ENCODE assay signal across 10 cellular contexts in the genomic region with DNA sequence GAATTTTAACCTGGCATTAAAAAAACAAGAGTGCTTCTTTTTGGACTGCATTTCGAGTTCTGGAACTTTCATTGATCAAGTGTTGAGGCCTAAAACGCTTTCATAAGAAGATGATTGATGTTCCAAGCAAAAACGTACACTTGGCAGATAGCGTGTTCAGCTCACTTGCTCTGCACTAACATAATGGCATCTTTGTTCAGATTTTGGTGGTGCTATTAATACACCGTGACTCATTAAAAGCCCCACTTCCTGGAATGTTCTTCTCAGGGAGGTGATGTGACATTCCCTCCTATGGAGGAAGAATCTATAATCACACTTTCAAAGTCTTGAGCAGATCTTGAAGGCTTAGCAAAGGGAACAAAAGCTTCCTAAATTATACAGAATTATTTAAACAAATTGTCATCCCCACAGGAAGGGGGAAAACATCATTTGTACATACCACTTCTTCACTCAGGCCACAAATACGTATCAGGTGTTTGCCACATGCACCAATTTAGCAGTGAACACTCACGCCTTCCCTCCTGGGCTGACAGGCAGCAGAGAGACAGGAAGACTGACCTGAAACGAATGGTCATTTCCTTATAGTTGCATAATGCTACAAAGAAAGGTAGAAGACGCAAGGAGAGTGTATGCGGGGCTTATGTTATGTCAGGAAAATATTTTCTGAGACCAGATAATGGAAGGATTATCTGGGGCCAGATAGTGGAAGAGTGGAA. TPM values are rescaled to one million over a fixed set of nuclear protein-coding genes. Genes with fewer than 3 reads are reported as not detected.
A peak's percentile ranks its signal among the peaks of the same experiment; 100 is the strongest.
DNase-seq lines count a peak whose midpoint lies in the region; ATAC-seq and TF ChIP-seq lines count a peak whose summit lies in the region.
"Had no signal": no experiment of that assay in that cellular context is flagged by ENCODE, and none has a peak within 500 bp of the region (broad histone marks: within the 10 kb centered on the region; RNA-seq: fewer than 3 reads in every experiment).

No MANE protein-coding gene starts in this region.

- peak overlapping the region; percentile 46 for H3K27ac Mint-ChIP-seq in HFFc6
- no peak overlapping the region for H3K27ac Mint-ChIP-seq in CD4-positive, alpha-beta T cell
- H3K27ac Mint-ChIP-seq in activated CD8-positive, alpha-beta T cell treated with anti-CD3 and anti-CD28 coated beads for 36 hours, result no peak overlapping the region

- DNase-seq in HFFc6 (peak; percentile 25), astrocyte of the hippocampus (ENCODE audit: low read depth, low spot score) (peak; percentile 83), fibroblast of the aortic adventitia (ENCODE audit: low read depth) (peak; percentile 56), retinal pigment epithelial cell (ENCODE audit: low read depth) (peak; percentile 68)
- no peak for DNase-seq in CD4-positive, alpha-beta T cell
- DNase-seq in activated CD8-positive, alpha-beta T cell treated with anti-CD3 and anti-CD28 coated beads for 36 hours, result no peak
- DNase-seq in activated CD8-positive, alpha-beta memory T cell treated with anti-CD3 and anti-CD28 coated beads for 24 hours, result no peak
- DNase-seq: NCI-H2227 treated with DMSO at 0.1 percent for 48 hours, transverse colon had no signal

- CTCF ChIA-PET in CD4-positive, alpha-beta T cell (lab: Charles Lee), result interaction anchor here (1.8 kb wide), 1 partner anchor 25 kb away, joined by 4 read pairs; no protein-coding TSS in a partner anchor
- CTCF ChIA-PET in activated CD8-positive, alpha-beta T cell treated with anti-CD3 and anti-CD28 coated beads for 36 hours (lab: Charles Lee), result no interaction called here

- peaks cover 12% of the 10 kb centered on the region for H3K4me1 Mint-ChIP-seq in HFFc6 (ENCODE audit: low read depth)
- H3K4me1 Mint-ChIP-seq in CD4-positive, alpha-beta T cell (ENCODE audit: low read depth), result no peaks in the 10 kb centered on the region
- peaks cover 10% of the 10 kb centered on the region for H3K4me1 Mint-ChIP-seq in activated CD8-positive, alpha-beta T cell treated with anti-CD3 and anti-CD28 coated beads for 36 hours (ENCODE audit: low read depth)

- TF ChIP-seq CTCF in HFFc6 (IDR thresholded peaks at IDR 0.05), result no peak
- TF ChIP-seq CTCF in fibroblast of the aortic adventitia (IDR thresholded peaks at IDR 0.05; ENCODE audit: insufficient read depth, low read length), result no peak
- no peak for TF ChIP-seq CTCF in retinal pigment epithelial cell (conservative IDR thresholded peaks at IDR 0.05; ENCODE audit: low read depth, low read length)
- no peak for TF ChIP-seq CTCF in CD4-positive, alpha-beta T cell (IDR thresholded peaks at IDR 0.05)
- no peak for TF ChIP-seq CTCF in activated CD8-positive, alpha-beta T cell treated with anti-CD3 and anti-CD28 coated beads for 36 hours (IDR thresholded peaks at IDR 0.05)

- no peak for ATAC-seq in CD4-positive, alpha-beta T cell (ENCODE audit: poor library complexity)
- no peak for ATAC-seq in activated CD8-positive, alpha-beta T cell treated with anti-CD3 and anti-CD28 coated beads for 36 hours
- no peak for ATAC-seq in HG03139 (IDR thresholded peaks at IDR 0.05; ENCODE audit: unreplicated experiment)

- H3K9me3 ChIP-seq in CD4-positive, alpha-beta T cell (ENCODE audit: control insufficient read depth, low read length), result no peaks in the 10 kb centered on the region
- H3K9me3 ChIP-seq: transverse colon had no signal

- no peaks in the 10 kb centered on the region for H3K27me3 ChIP-seq in CD4-positive, alpha-beta T cell (ENCODE audit: control insufficient read depth, insufficient read depth, low read length)
- H3K27me3 ChIP-seq: transverse colon had no signal

- intact Hi-C loops in CD4-positive, alpha-beta T cell (cut with DNase I, micrococcal nuclease), result no loop called here
- intact Hi-C loops in activated CD8-positive, alpha-beta T cell treated with anti-CD3 and anti-CD28 coated beads for 36 hours (cut with micrococcal nuclease), result no loop called here

- H3K36me3 Mint-ChIP-seq in HFFc6 (ENCODE audit: low read depth), result peaks cover 5% of the 10 kb centered on the region
- H3K36me3 Mint-ChIP-seq in CD4-positive, alpha-beta T cell (ENCODE audit: low read depth), result no peaks in the 10 kb centered on the region
- H3K36me3 Mint-ChIP-seq in activated CD8-positive, alpha-beta T cell treated with anti-CD3 and anti-CD28 coated beads for 36 hours (ENCODE audit: low read depth), result peaks cover 6% of the 10 kb centered on the region

- H3K4me3 Mint-ChIP-seq in HFFc6, result no peak overlapping the region; the same call in 1 of the 2 replicates
- no peak overlapping the region for H3K4me3 Mint-ChIP-seq in CD4-positive, alpha-beta T cell
- no peak overlapping the region for H3K4me3 Mint-ChIP-seq in activated CD8-positive, alpha-beta T cell treated with anti-CD3 and anti-CD28 coated beads for 36 hours

- POLR2A ChIA-PET in CD4-positive, alpha-beta T cell (lab: Charles Lee), result no interaction called here
- POLR2A ChIA-PET in activated CD8-positive, alpha-beta T cell treated with anti-CD3 and anti-CD28 coated beads for 36 hours (lab: Charles Lee), result interaction anchor here (0.8 to 2.0 kb wide), 2 partner anchors 13 to 16 kb away, joined by 4 to 6 read pairs; no protein-coding TSS in a partner anchor

- H3K4me3 ChIP-seq in fibroblast of the aortic adventitia (ENCODE audit: low read depth, low read length) (no peak overlapping the region), retinal pigment epithelial cell (ENCODE audit: low read length) (no peak overlapping the region)
- H3K4me3 ChIP-seq: transverse colon had no signal

- H3K27me3 Mint-ChIP-seq in HFFc6 (ENCODE audit: insufficient read depth), result no peaks in the 10 kb centered on the region
- H3K27me3 Mint-ChIP-seq in CD4-positive, alpha-beta T cell, result no peaks in the 10 kb centered on the region
- no peaks in the 10 kb centered on the region for H3K27me3 Mint-ChIP-seq in activated CD8-positive, alpha-beta T cell treated with anti-CD3 and anti-CD28 coated beads for 36 hours

- no peak overlapping the region for H3K27ac ChIP-seq in CD4-positive, alpha-beta T cell (ENCODE audit: low read depth, low read length)
- H3K27ac ChIP-seq: transverse colon had no signal

- H3K9me3 Mint-ChIP-seq in HFFc6, result no peaks in the 10 kb centered on the region
- no peaks in the 10 kb centered on the region for H3K9me3 Mint-ChIP-seq in CD4-positive, alpha-beta T cell
- H3K9me3 Mint-ChIP-seq in activated CD8-positive, alpha-beta T cell treated with anti-CD3 and anti-CD28 coated beads for 36 hours, result peaks cover 3% of the 10 kb centered on the region

RNA-seq across cellular contexts. Expression of a gene that starts 15.4 kb away (rescaled TPM):
- total RNA-seq in HFFc6 (2021; fragmentation: NEBNext Ultra II Directional; extraction: Animal tissue kit (Norgen Biotek cat#: 25700)), result 100 to 1,000 TPM; 616 to 859 (median 665) TPM
- 323 and 368 TPM in 2 replicates for total RNA-seq in fibroblast of the aortic adventitia (ENCODE audit: low replicate concordance)
- total RNA-seq in CD4-positive, alpha-beta T cell, result 100 to 1,000 TPM; 451 to 462 TPM
- total RNA-seq in activated CD8-positive, alpha-beta T cell treated with anti-CD3 and anti-CD28 coated beads for 36 hours, result 1,000 to 10,000 TPM; 1,101 to 1,115 TPM

Comparison
In these comparisons a context has a peak if more than half of its experiments do, and no peak if none do; other contexts are left out.
1. DNase-seq: peak in HFFc6 (single experiment), astrocyte of the hippocampus (single experiment), fibroblast of the aortic adventitia (single experiment) and retinal pigment epithelial cell (single experiment); none in CD4-positive, alpha-beta T cell (0 of 10), activated CD8-positive, alpha-beta T cell treated with anti-CD3 and anti-CD28 coated beads for 36 hours (single experiment) and activated CD8-positive, alpha-beta memory T cell treated with anti-CD3 and anti-CD28 coated beads for 24 hours (single experiment).